ENCODE assay signal across 17 cellular contexts in genomic region chr1:50980505-50980904, GRCh38. TPM values are rescaled to one million over a fixed set of nuclear protein-coding genes. Genes with fewer than 3 reads are reported as not detected.
DNase-seq lines count a peak whose midpoint lies in the region; ATAC-seq, FAIRE-seq and TF ChIP-seq lines count a peak whose summit lies in the region.
"Had no signal": no experiment of that assay in that cellular context is flagged by ENCODE, and none has a peak within 500 bp of the region (broad histone marks: within the 10 kb centered on the region; RNA-seq: fewer than 3 reads in every experiment).

No MANE protein-coding gene starts in this region.

- peak; percentile 70 for DNase-seq in DMS79 treated with DMSO at 0.1 percent for 48 hours (lab: John Stamatoyannopoulos, UW)
- DNase-seq in DMS79 (lab: John Stamatoyannopoulos, UW): no peak
- no peak for DNase-seq in GM19239 (ENCODE audit: insufficient read length, low spot score)
- no peak for DNase-seq in WERI-Rb-1
- DNase-seq in pancreas: no peak
- DNase-seq in dorsolateral prefrontal cortex: no peak
- DNase-seq: 8988T; activated CD4-positive, alpha-beta T cell treated with anti-CD3 and anti-CD28 coated beads for 4 hours; activated T-cell treated with anti-CD3 and anti-CD28 coated beads, Interleukin-2, amount 50 U/mL, for 1 hour; HFFc6; MV-4-11; naive thymus-derived CD8-positive, alpha-beta T cell; stimulated activated CD4-positive, alpha-beta T cell treated with anti-CD3 and anti-CD28 coated beads, Interleukin-4, amount 100 ng/mL, for 1 hour had no signal

- H3K36me3 ChIP-seq in WERI-Rb-1 (peaks cover 3% of the 10 kb centered on the region), pancreas (no peaks in the 10 kb centered on the region)

- intact Hi-C loops in pancreas (cut with DNase I): no loop called here
- intact Hi-C loops in dorsolateral prefrontal cortex (cut with DNase I): no loop called here

- FAIRE-seq in GM19239 (lab: Jason Lieb, UNC): peak; percentile 49
- peak; percentile 26 for FAIRE-seq in pancreas (lab: Jason Lieb, UNC)
- FAIRE-seq: HTR-8/SVneo had no signal

- H3K4me3 ChIP-seq in WERI-Rb-1 (ENCODE audit: low read depth, low read length) (peak overlapping the region; percentile 91), pancreas (no peak overlapping the region), dorsolateral prefrontal cortex (peak overlapping the region in 5 of 59 donors; percentile 8 to 84 (median 79))

- TF ChIP-seq CTCF in WERI-Rb-1 (IDR thresholded peaks at IDR 0.05; ENCODE audit: low read depth, low read length): no peak
- no peak for TF ChIP-seq CTCF in pancreas (IDR thresholded peaks at IDR 0.05)
- TF ChIP-seq CTCF in dorsolateral prefrontal cortex (IDR thresholded peaks at IDR 0.05 in 54 of 56, conservative IDR thresholded peaks at IDR 0.05 in 2 of 56; ENCODE audit: low read depth in 1 of 56, partially characterized antibody in 56 of 56): no peak

- no peaks in the 10 kb centered on the region for H3K9me3 ChIP-seq in WERI-Rb-1 (ENCODE audit: severe bottlenecking)
- no peaks in the 10 kb centered on the region for H3K9me3 ChIP-seq in pancreas

- H3K27ac ChIP-seq in WERI-Rb-1 (peak overlapping the region; percentile 99), pancreas (peak overlapping the region in 2 of 4 donors; percentile 93 to 94), dorsolateral prefrontal cortex (peak overlapping the region in 16 of 59 donors; percentile 2 to 98 (median 90))
- H3K27ac ChIP-seq: RWPE1 had no signal

- no peaks in the 10 kb centered on the region for H3K27me3 ChIP-seq in WERI-Rb-1 (ENCODE audit: insufficient read depth, low read depth, severe bottlenecking)
- H3K27me3 ChIP-seq in pancreas: no peaks in the 10 kb centered on the region
- peaks cover 0 to 8% (median 0%) of the 10 kb centered on the region in 45 donors for H3K27me3 ChIP-seq in dorsolateral prefrontal cortex

- H3K4me1 ChIP-seq in pancreas: peaks cover 0 to 20% (median 14%) of the 10 kb centered on the region in 3 donors

- no peak for ATAC-seq in pancreas
- no peak for ATAC-seq in HG03354 (IDR thresholded peaks at IDR 0.05; ENCODE audit: poor library complexity, severe bottlenecking, unreplicated experiment)
- ATAC-seq in GM18511 (IDR thresholded peaks at IDR 0.05; ENCODE audit: unreplicated experiment): no peak
- ATAC-seq: naive thymus-derived CD8-positive, alpha-beta T cell had no signal

RNA-seq across cellular contexts. Expression of gene CDKN2C, which starts 10.5 kb away (rescaled TPM):
- total RNA-seq in pancreas (10 to 100 TPM in 2 of 6 donors, 1 to 10 TPM in 4; 4.3 to 11.5 (median 8.4) TPM), dorsolateral prefrontal cortex (10 to 100 TPM in 59 of 120 experiments, 1 to 10 TPM in 61; 3.9 to 24.6 (median 9.9) TPM)
- polyA plus RNA-seq in pancreas: 1 to 10 TPM; 7.4 to 8.1 TPM

RNA-seq across cellular contexts. Expression of gene FAF1, which starts 20.4 kb away (rescaled TPM):
- total RNA-seq in pancreas (10 to 100 TPM; 30.0 to 46.6 (median 38.1) TPM), dorsolateral prefrontal cortex (100 to 1,000 TPM in 1 of 120 experiments, 10 to 100 TPM in 119; 61.7 to 103 (median 81.7) TPM)
- 10 to 100 TPM; 13.9 to 23.4 TPM for polyA plus RNA-seq in pancreas
